Comparison of ENCODE assay signal across 8 cellular contexts in the genomic region with DNA sequence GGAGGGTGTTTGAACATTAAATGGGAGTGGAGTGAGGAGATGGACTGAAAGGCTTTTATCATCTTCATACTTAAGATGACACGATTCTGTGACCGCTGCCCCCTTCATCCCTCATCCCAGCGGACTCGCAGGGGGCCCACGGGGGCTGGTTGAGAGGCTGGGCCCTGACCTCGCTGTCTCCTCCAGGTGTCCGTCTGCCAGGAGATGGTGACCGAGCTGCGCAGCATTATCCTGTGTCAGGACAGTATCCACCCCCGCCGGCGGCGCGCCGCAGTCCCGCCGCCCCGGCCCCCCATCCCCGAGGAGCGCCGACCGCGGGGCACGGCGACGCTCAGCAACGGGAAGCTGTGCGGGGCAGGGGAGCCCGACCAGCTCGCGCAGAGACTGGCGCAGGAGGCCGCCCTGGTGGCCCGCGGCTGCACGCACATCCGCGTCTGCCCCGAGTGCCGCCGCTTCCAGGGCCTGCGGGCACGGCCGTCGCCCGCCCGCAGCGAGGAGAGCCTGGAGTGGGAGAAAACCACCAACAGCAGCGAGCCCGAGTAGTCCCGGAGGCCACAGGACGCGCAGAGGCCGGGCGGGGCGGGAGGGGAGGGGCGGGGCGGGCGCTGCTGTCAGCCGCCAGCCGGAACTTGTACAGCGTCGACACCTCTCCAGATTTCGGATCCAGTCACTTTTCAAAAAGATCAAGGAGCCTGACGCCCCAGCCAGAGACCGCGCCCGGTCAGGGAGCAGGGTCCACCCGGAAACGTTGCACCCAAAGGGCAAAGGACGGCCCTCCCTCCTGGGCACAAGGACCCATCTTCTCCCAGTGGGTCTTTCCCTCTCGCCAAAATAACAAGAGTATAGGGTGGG. TPM values are rescaled to one million over a fixed set of nuclear protein-coding genes. Genes with fewer than 3 reads are reported as not detected.
A peak's percentile ranks its signal among the peaks of the same experiment; 100 is the strongest.
DNase-seq lines count a peak whose midpoint lies in the region; ATAC-seq and TF ChIP-seq lines count a peak whose summit lies in the region.

No MANE protein-coding gene starts in this region.

- H3K4me3 ChIP-seq in CD4-positive, CD25-positive, alpha-beta regulatory T cell (ENCODE audit: low read depth, low read length): no peak overlapping the region
- peak overlapping the region; percentile 60 for H3K4me3 ChIP-seq in fibroblast of the aortic adventitia (ENCODE audit: low read depth, low read length)
- peak overlapping the region; percentile 44 to 87 for H3K4me3 ChIP-seq in neuronal stem cell (ENCODE audit: low read length in 2 of 2)

- H3K4ac ChIP-seq in neuronal stem cell (ENCODE audit: low read length): no peak overlapping the region

- H2BK5ac ChIP-seq in neuronal stem cell (ENCODE audit: low read length): no peak overlapping the region

- H3K4me1 ChIP-seq in CD4-positive, CD25-positive, alpha-beta regulatory T cell (ENCODE audit: control insufficient read depth, insufficient read depth, low read length, poor library complexity, severe bottlenecking): peaks cover 10% of the 10 kb centered on the region
- peaks cover 6 to 7% of the 10 kb centered on the region in 2 donors for H3K4me1 ChIP-seq in neuronal stem cell (ENCODE audit: control insufficient read depth in 2 of 2, insufficient read depth in 1 of 2, low read depth in 1 of 2, low read length in 2 of 2)

- no peak overlapping the region for H2AK5ac ChIP-seq in neuronal stem cell (ENCODE audit: low read depth, low read length)

- H3K9me3 Mint-ChIP-seq in CD4-positive, CD25-positive, alpha-beta regulatory T cell: peaks cover 0 to 3% (median 0%) of the 10 kb centered on the region in 7 donors
- no peaks in the 10 kb centered on the region for H3K9me3 Mint-ChIP-seq in activated T-helper 1 cell treated with anti-CD3 and anti-CD28 coated beads, Interleukin-12 subunit alpha, Interleukin-12 subunit beta, Interleukin-2, Interleukin-4 antibody, amounts not matched to agents 30 ng/mL and 10 ng/mL and 1 ng/mL, durations not matched to agents 14 hours and 24 hours and 36 hours

- H2BK120ac ChIP-seq in neuronal stem cell (ENCODE audit: low read depth, low read length): peak overlapping the region; percentile 8

- peaks cover 43% of the 10 kb centered on the region for H3K27me3 Mint-ChIP-seq in CD4-positive, CD25-positive, alpha-beta regulatory T cell
- H3K27me3 Mint-ChIP-seq in activated T-helper 1 cell treated with anti-CD3 and anti-CD28 coated beads, Interleukin-12 subunit alpha, Interleukin-12 subunit beta, Interleukin-2, Interleukin-4 antibody, amounts not matched to agents 30 ng/mL and 10 ng/mL and 1 ng/mL, durations not matched to agents 14 hours and 24 hours and 36 hours (ENCODE audit: insufficient read depth): peaks cover 34% of the 10 kb centered on the region

- TF ChIP-seq CTCF in fibroblast of the aortic adventitia (IDR thresholded peaks at IDR 0.05; ENCODE audit: insufficient read depth, low read length): peak; percentile 33

- H3K4me3 Mint-ChIP-seq in CD4-positive, CD25-positive, alpha-beta regulatory T cell: peak overlapping the region in 3 of 4 donors; percentile 76 to 81 (median 78)
- H3K4me3 Mint-ChIP-seq in activated T-helper 1 cell treated with anti-CD3 and anti-CD28 coated beads, Interleukin-12 subunit alpha, Interleukin-12 subunit beta, Interleukin-2, Interleukin-4 antibody, amounts not matched to agents 30 ng/mL and 10 ng/mL and 1 ng/mL, durations not matched to agents 14 hours and 24 hours and 36 hours: peak overlapping the region; percentile 70

- H3K27ac ChIP-seq in CD4-positive, CD25-positive, alpha-beta regulatory T cell (ENCODE audit: insufficient read depth, low read length, poor library complexity, severe bottlenecking): no peak overlapping the region
- no peak overlapping the region for H3K27ac ChIP-seq in neuronal stem cell (replicated peaks; ENCODE audit: low read length)

- H2BK12ac ChIP-seq in neuronal stem cell (ENCODE audit: low read length): no peak overlapping the region

- H3K4me1 Mint-ChIP-seq in CD4-positive, CD25-positive, alpha-beta regulatory T cell: peaks cover 0 to 9% (median 4%) of the 10 kb centered on the region in 4 donors
- H3K4me1 Mint-ChIP-seq in activated T-helper 1 cell treated with anti-CD3 and anti-CD28 coated beads, Interleukin-12 subunit alpha, Interleukin-12 subunit beta, Interleukin-2, Interleukin-4 antibody, amounts not matched to agents 30 ng/mL and 10 ng/mL and 1 ng/mL, durations not matched to agents 14 hours and 24 hours and 36 hours (ENCODE audit: low read depth): peaks cover 13% of the 10 kb centered on the region

- WGBS in neuronal stem cell (ENCODE audit: extremely low coverage in 2 of 2, insufficient read length in 2 of 2, insufficient replicate concordance in 1 of 2), 2 donors: no CpG with 5 or more reads among the region's 72 CpGs

- H3K36me3 Mint-ChIP-seq in CD4-positive, CD25-positive, alpha-beta regulatory T cell: no peaks in the 10 kb centered on the region
- H3K36me3 Mint-ChIP-seq in activated T-helper 1 cell treated with anti-CD3 and anti-CD28 coated beads, Interleukin-12 subunit alpha, Interleukin-12 subunit beta, Interleukin-2, Interleukin-4 antibody, amounts not matched to agents 30 ng/mL and 10 ng/mL and 1 ng/mL, durations not matched to agents 14 hours and 24 hours and 36 hours (ENCODE audit: low read depth): peaks cover 1% of the 10 kb centered on the region

- H3K36me3 ChIP-seq in CD4-positive, CD25-positive, alpha-beta regulatory T cell (ENCODE audit: control insufficient read depth, insufficient read depth, low read length): no peaks in the 10 kb centered on the region
- H3K36me3 ChIP-seq in neuronal stem cell (replicated peaks in 1 of 2; ENCODE audit: control insufficient read depth in 2 of 2, insufficient read depth in 2 of 2, low read length in 2 of 2): no peaks in the 10 kb centered on the region

- H3K9ac ChIP-seq in neuronal stem cell (ENCODE audit: low read depth, low read length, poor library complexity): peak overlapping the region; percentile 63

- peak; percentile 3 to 41 (median 22) for DNase-seq in CD4-positive, CD25-positive, alpha-beta regulatory T cell
- DNase-seq in NCI-H226 (peak; percentile 50), fibroblast of the aortic adventitia (ENCODE audit: low read depth) (peak; percentile 25), neuronal stem cell (ENCODE audit: low spot score) (peak; percentile 63), ureter (ENCODE audit: low spot score) (peak; percentile 43), cerebellar cortex (ENCODE audit: low spot score) (no peak)
- DNase-seq in activated T-helper 1 cell treated with anti-CD3 and anti-CD28 coated beads, Interleukin-12 subunit alpha, Interleukin-12 subunit beta, Interleukin-2, Interleukin-4 antibody, amounts not matched to agents 30 ng/mL and 10 ng/mL and 1 ng/mL, durations not matched to agents 14 hours and 24 hours and 36 hours (ENCODE audit: low spot score): peak; percentile 30

- H3K79me1 ChIP-seq in neuronal stem cell (ENCODE audit: low read depth, low read length): no peaks in the 10 kb centered on the region

- no peak overlapping the region for H2BK15ac ChIP-seq in neuronal stem cell (ENCODE audit: low read length)

- no peak overlapping the region for H3K14ac ChIP-seq in neuronal stem cell (ENCODE audit: low read length)

- H3K4me2 ChIP-seq in neuronal stem cell (ENCODE audit: insufficient read depth, low read length, poor library complexity, severe bottlenecking): peak overlapping the region; percentile 82

- H4K91ac ChIP-seq in neuronal stem cell (ENCODE audit: low read depth, low read length, poor library complexity): no peak overlapping the region

- H3K18ac ChIP-seq in neuronal stem cell (ENCODE audit: low read length): peak overlapping the region; percentile 72

- intact Hi-C loops in activated T-helper 1 cell treated with anti-CD3 and anti-CD28 coated beads, Interleukin-12 subunit alpha, Interleukin-12 subunit beta, Interleukin-2, Interleukin-4 antibody, amounts not matched to agents 30 ng/mL and 10 ng/mL and 1 ng/mL, durations not matched to agents 14 hours and 24 hours and 36 hours (cut with micrococcal nuclease): loop anchor here (5.0 kb wide), 1 partner anchor 36 kb away; the partner anchor contains the start of gene TBCEL

- peak; percentile 74 to 82 for ATAC-seq in CD4-positive, CD25-positive, alpha-beta regulatory T cell (ENCODE audit: low read depth in 2 of 2)
- ATAC-seq in GM21528 (IDR thresholded peaks at IDR 0.05; ENCODE audit: low FRiP score, unreplicated experiment): peak; percentile 60

- no peak overlapping the region for H3K23ac ChIP-seq in neuronal stem cell (ENCODE audit: low read depth, low read length, poor library complexity)

- peaks cover 8% of the 10 kb centered on the region for H3K27me3 ChIP-seq in CD4-positive, CD25-positive, alpha-beta regulatory T cell (ENCODE audit: control insufficient read depth, insufficient read depth, low read length)
- peaks cover 0 to 53% (median 7%) of the 10 kb centered on the region in 3 experiments for H3K27me3 ChIP-seq in neuronal stem cell (ENCODE audit: control insufficient read depth in 3 of 3, insufficient read depth in 3 of 3, low read depth in 1 of 3, low read length in 3 of 3)

- H4K8ac ChIP-seq in neuronal stem cell (ENCODE audit: low read depth, low read length): no peak overlapping the region

- no peak overlapping the region for H3K27ac Mint-ChIP-seq in CD4-positive, CD25-positive, alpha-beta regulatory T cell
- H3K27ac Mint-ChIP-seq in activated T-helper 1 cell treated with anti-CD3 and anti-CD28 coated beads, Interleukin-12 subunit alpha, Interleukin-12 subunit beta, Interleukin-2, Interleukin-4 antibody, amounts not matched to agents 30 ng/mL and 10 ng/mL and 1 ng/mL, durations not matched to agents 14 hours and 24 hours and 36 hours: no peak overlapping the region

- no peaks in the 10 kb centered on the region for H3K9me3 ChIP-seq in CD4-positive, CD25-positive, alpha-beta regulatory T cell (ENCODE audit: control insufficient read depth in 2 of 2, low read length in 2 of 2)
- no peaks in the 10 kb centered on the region for H3K9me3 ChIP-seq in neuronal stem cell (replicated peaks in 1 of 2; ENCODE audit: control insufficient read depth in 2 of 2, insufficient read depth in 1 of 2, low read depth in 1 of 2, low read length in 2 of 2)

- H2AFZ ChIP-seq in neuronal stem cell (ENCODE audit: low read length): peak overlapping the region; percentile 97

RNA-seq across cellular contexts. Expression of gene TBCEL, which starts 38.0 kb away (rescaled TPM):
- 15.9 TPM for total RNA-seq in CD4-positive, CD25-positive, alpha-beta regulatory T cell
- polyA plus RNA-seq in CD4-positive, CD25-positive, alpha-beta regulatory T cell: 1 to 10 TPM; 2.3 to 5.1 (median 3.7) TPM
- total RNA-seq in activated T-helper 1 cell treated with anti-CD3 and anti-CD28 coated beads, Interleukin-12 subunit alpha, Interleukin-12 subunit beta, Interleukin-2, Interleukin-4 antibody, amounts not matched to agents 30 ng/mL and 10 ng/mL and 1 ng/mL, durations not matched to agents 14 hours and 24 hours and 36 hours: 11.1 and 12.5 TPM in 2 replicates
- total RNA-seq in fibroblast of the aortic adventitia (ENCODE audit: low replicate concordance) (30.7 and 38.3 TPM in 2 replicates), ureter (31.0 TPM)
- polyA plus RNA-seq in neuronal stem cell (2013, experiment 1 of 2): 6.8 TPM
- polyA plus RNA-seq in neuronal stem cell (2013, experiment 2 of 2): 6.7 TPM
